10 cellular contexts compared by ENCODE assay signal in the genomic region with DNA sequence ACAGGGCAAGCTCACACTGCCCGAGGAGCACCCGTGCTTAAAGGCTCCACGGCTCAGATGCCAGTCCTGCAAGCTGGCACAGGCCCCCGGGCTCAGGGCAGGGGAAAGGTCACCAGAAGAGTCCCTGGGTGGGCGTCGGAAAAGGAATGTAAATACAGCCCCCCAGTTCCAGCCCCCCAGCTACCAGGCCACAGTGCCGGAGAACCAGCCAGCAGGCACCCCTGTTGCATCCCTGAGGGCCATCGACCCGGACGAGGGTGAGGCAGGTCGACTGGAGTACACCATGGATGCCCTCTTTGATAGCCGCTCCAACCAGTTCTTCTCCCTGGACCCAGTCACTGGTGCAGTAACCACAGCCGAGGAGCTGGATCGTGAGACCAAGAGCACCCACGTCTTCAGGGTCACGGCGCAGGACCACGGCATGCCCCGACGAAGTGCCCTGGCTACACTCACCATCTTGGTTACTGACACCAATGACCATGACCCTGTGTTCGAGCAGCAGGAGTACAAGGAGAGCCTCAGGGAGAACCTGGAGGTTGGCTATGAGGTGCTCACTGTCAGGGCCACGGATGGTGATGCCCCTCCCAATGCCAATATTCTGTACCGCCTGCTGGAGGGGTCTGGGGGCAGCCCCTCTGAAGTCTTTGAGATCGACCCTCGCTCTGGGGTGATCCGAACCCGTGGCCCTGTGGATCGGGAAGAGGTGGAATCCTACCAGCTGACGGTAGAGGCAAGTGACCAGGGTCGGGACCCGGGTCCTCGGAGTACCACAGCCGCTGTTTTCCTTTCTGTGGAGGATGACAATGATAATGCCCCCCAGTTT. TPM values are rescaled to one million over a fixed set of nuclear protein-coding genes. Genes with fewer than 3 reads are reported as not detected.
DNase-seq lines count a peak whose midpoint lies in the region; ATAC-seq and TF ChIP-seq lines count a peak whose summit lies in the region.
"Had no signal": no experiment of that assay in that cellular context is flagged by ENCODE, and none has a peak within 500 bp of the region (broad histone marks: within the 10 kb centered on the region; RNA-seq: fewer than 3 reads in every experiment).

No MANE protein-coding gene starts in this region.

- no peak for TF ChIP-seq CTCF in Loucy (conservative IDR thresholded peaks at IDR 0.05; ENCODE audit: low read length)
- TF ChIP-seq CTCF in endodermal cell (conservative IDR thresholded peaks at IDR 0.05): no peak

- no peak overlapping the region for H4K91ac ChIP-seq in neuronal stem cell (ENCODE audit: low read depth, low read length, poor library complexity)

- peaks cover 13% of the 10 kb centered on the region for H3K4me1 ChIP-seq in CD4-positive, CD25-positive, alpha-beta regulatory T cell (ENCODE audit: control insufficient read depth, insufficient read depth, low read length, poor library complexity, severe bottlenecking)
- H3K4me1 ChIP-seq in Loucy (ENCODE audit: insufficient read depth, low read length, poor library complexity, severe bottlenecking) (peaks cover 5% of the 10 kb centered on the region), endodermal cell (ENCODE audit: control insufficient read depth, insufficient read depth, low read length) (peaks cover 15% of the 10 kb centered on the region), neuronal stem cell (ENCODE audit: control insufficient read depth in 2 of 2, insufficient read depth in 1 of 2, low read depth in 1 of 2, low read length in 2 of 2) (peaks cover 43% of the 10 kb centered on the region in 2 donors)

- 94 to 95% methylated on average over 26 to 33 of the region's 33 CpGs for WGBS in endodermal cell (ENCODE audit: insufficient coverage in 1 of 2, insufficient read length in 1 of 2), 2 experiments
- no CpG with 5 or more reads among the region's 33 CpGs for WGBS in neuronal stem cell (ENCODE audit: extremely low coverage in 2 of 2, insufficient read length in 2 of 2, insufficient replicate concordance in 1 of 2), 2 donors

- peak overlapping the region; percentile 38 for H3K23ac ChIP-seq in neuronal stem cell (ENCODE audit: low read depth, low read length, poor library complexity)

- peak overlapping the region; percentile 80 for H2BK12ac ChIP-seq in neuronal stem cell (ENCODE audit: low read length)

- H3K9me3 Mint-ChIP-seq in CD4-positive, CD25-positive, alpha-beta regulatory T cell: no peaks in the 10 kb centered on the region
- no peaks in the 10 kb centered on the region for H3K9me3 Mint-ChIP-seq in endodermal cell

- no peaks in the 10 kb centered on the region for H3F3A ChIP-seq in Loucy (ENCODE audit: low read depth)

- H3K9me3 ChIP-seq in CD4-positive, CD25-positive, alpha-beta regulatory T cell (ENCODE audit: control insufficient read depth in 2 of 2, low read length in 2 of 2): no peaks in the 10 kb centered on the region
- H3K9me3 ChIP-seq in Loucy (ENCODE audit: insufficient read depth, low read depth, low read length) (no peaks in the 10 kb centered on the region), endodermal cell (ENCODE audit: control insufficient read depth, low read length) (no peaks in the 10 kb centered on the region), neuronal stem cell (replicated peaks in 1 of 2; ENCODE audit: control insufficient read depth in 2 of 2, insufficient read depth in 1 of 2, low read depth in 1 of 2, low read length in 2 of 2) (peaks cover 24 to 30% of the 10 kb centered on the region in 2 donors)

- H3K4ac ChIP-seq in neuronal stem cell (ENCODE audit: low read length): peak overlapping the region; percentile 31

- no peak overlapping the region for H4K8ac ChIP-seq in neuronal stem cell (ENCODE audit: low read depth, low read length)

- peaks cover 2% of the 10 kb centered on the region for H3K27me3 ChIP-seq in CD4-positive, CD25-positive, alpha-beta regulatory T cell (ENCODE audit: control insufficient read depth, insufficient read depth, low read length)
- H3K27me3 ChIP-seq in Loucy (ENCODE audit: insufficient read depth, low read length, poor library complexity, severe bottlenecking) (peaks cover 9% of the 10 kb centered on the region), endodermal cell (ENCODE audit: control insufficient read depth, insufficient read depth, low read length, poor library complexity, severe bottlenecking) (peaks cover 24% of the 10 kb centered on the region), neuronal stem cell (ENCODE audit: control insufficient read depth in 3 of 3, insufficient read depth in 3 of 3, low read depth in 1 of 3, low read length in 3 of 3) (no peaks in the 10 kb centered on the region)

- no peaks in the 10 kb centered on the region for H3K36me3 Mint-ChIP-seq in CD4-positive, CD25-positive, alpha-beta regulatory T cell
- no peaks in the 10 kb centered on the region for H3K36me3 Mint-ChIP-seq in endodermal cell (ENCODE audit: low read depth)

- H3K4me1 Mint-ChIP-seq in CD4-positive, CD25-positive, alpha-beta regulatory T cell: peaks cover 0 to 19% (median 4%) of the 10 kb centered on the region in 4 donors
- peaks cover 16% of the 10 kb centered on the region for H3K4me1 Mint-ChIP-seq in endodermal cell

- H4K20me1 ChIP-seq in Loucy (ENCODE audit: insufficient read depth, low read length, poor library complexity, severe bottlenecking): no peaks in the 10 kb centered on the region

- H3K4me3 ChIP-seq in CD4-positive, CD25-positive, alpha-beta regulatory T cell (ENCODE audit: low read depth, low read length): no peak overlapping the region
- H3K4me3 ChIP-seq in Loucy (ENCODE audit: low read length, poor library complexity, severe bottlenecking) (peak overlapping the region; percentile 65), endodermal cell (ENCODE audit: low read length) (peak overlapping the region; percentile 65), neuronal stem cell (ENCODE audit: low read length in 2 of 2) (peak overlapping the region; percentile 62 to 90)

- H2AK5ac ChIP-seq in neuronal stem cell (ENCODE audit: low read depth, low read length): peak overlapping the region; percentile 93

- DNase-seq in CD4-positive, CD25-positive, alpha-beta regulatory T cell: no peak
- no peak for DNase-seq in endodermal cell
- no peak for DNase-seq in neuronal stem cell (ENCODE audit: low spot score)
- DNase-seq in activated gamma-delta T cell (lab: John Stamatoyannopoulos, UW): no peak
- DNase-seq: stimulated activated naive CD4-positive, alpha-beta T cell treated with Interleukin-2 at 50 U/mL for 16 hours had no signal

- H3K18ac ChIP-seq in neuronal stem cell (ENCODE audit: low read length): peak overlapping the region; percentile 93

- H3K27ac ChIP-seq in CD4-positive, CD25-positive, alpha-beta regulatory T cell (ENCODE audit: insufficient read depth, low read length, poor library complexity, severe bottlenecking): no peak overlapping the region
- no peak overlapping the region for H3K27ac ChIP-seq in endodermal cell (ENCODE audit: low read depth, low read length)
- H3K27ac ChIP-seq in neuronal stem cell (replicated peaks; ENCODE audit: low read length): no peak overlapping the region

- no peak overlapping the region for H3K9ac ChIP-seq in Loucy (ENCODE audit: low read depth, low read length, poor library complexity, severe bottlenecking)
- no peak overlapping the region for H3K9ac ChIP-seq in endodermal cell (ENCODE audit: extremely low read depth, low read length, poor library complexity, severe bottlenecking)
- H3K9ac ChIP-seq in neuronal stem cell (ENCODE audit: low read depth, low read length, poor library complexity): peak overlapping the region; percentile 87

- ATAC-seq in CD4-positive, CD25-positive, alpha-beta regulatory T cell (ENCODE audit: low read depth in 2 of 2): no peak
- ATAC-seq in GM19455 (IDR thresholded peaks at IDR 0.05; ENCODE audit: unreplicated experiment): no peak
- no peak for ATAC-seq in GM19351 (IDR thresholded peaks at IDR 0.05; ENCODE audit: unreplicated experiment)
- no peak for ATAC-seq in GM21737 (IDR thresholded peaks at IDR 0.05; ENCODE audit: unreplicated experiment)

- H3K27ac Mint-ChIP-seq in CD4-positive, CD25-positive, alpha-beta regulatory T cell: no peak overlapping the region
- H3K27ac Mint-ChIP-seq in endodermal cell: no peak overlapping the region

- peak overlapping the region; percentile 59 for H3K14ac ChIP-seq in neuronal stem cell (ENCODE audit: low read length)

- peak overlapping the region; percentile 70 for H2BK15ac ChIP-seq in neuronal stem cell (ENCODE audit: low read length)

- H3K4me3 Mint-ChIP-seq in CD4-positive, CD25-positive, alpha-beta regulatory T cell: peak overlapping the region; percentile 67 to 84 (median 75)
- H3K4me3 Mint-ChIP-seq in endodermal cell: peak overlapping the region; percentile 54

- H3K36me3 ChIP-seq in CD4-positive, CD25-positive, alpha-beta regulatory T cell (ENCODE audit: control insufficient read depth, insufficient read depth, low read length): no peaks in the 10 kb centered on the region
- H3K36me3 ChIP-seq in Loucy (ENCODE audit: insufficient read depth, low read length): no peaks in the 10 kb centered on the region
- no peaks in the 10 kb centered on the region for H3K36me3 ChIP-seq in endodermal cell (ENCODE audit: control insufficient read depth, insufficient read depth, low read length)
- H3K36me3 ChIP-seq in neuronal stem cell (replicated peaks in 1 of 2; ENCODE audit: control insufficient read depth in 2 of 2, insufficient read depth in 2 of 2, low read length in 2 of 2): peaks cover 25 to 42% of the 10 kb centered on the region in 2 donors

- H2BK120ac ChIP-seq in neuronal stem cell (ENCODE audit: low read depth, low read length): no peak overlapping the region

- H3K27me3 Mint-ChIP-seq in CD4-positive, CD25-positive, alpha-beta regulatory T cell: peaks cover 26% of the 10 kb centered on the region
- peaks cover 40% of the 10 kb centered on the region for H3K27me3 Mint-ChIP-seq in endodermal cell (ENCODE audit: insufficient read depth)

- no peaks in the 10 kb centered on the region for H3K79me2 ChIP-seq in Loucy (ENCODE audit: insufficient read depth, low read length)

- H3K79me1 ChIP-seq in neuronal stem cell (ENCODE audit: low read depth, low read length): peaks cover 34% of the 10 kb centered on the region

- H2BK5ac ChIP-seq in neuronal stem cell (ENCODE audit: low read length): peak overlapping the region; percentile 57

- H2AFZ ChIP-seq in Loucy (ENCODE audit: low read length): no peak overlapping the region
- H2AFZ ChIP-seq in neuronal stem cell (ENCODE audit: low read length): no peak overlapping the region

- H3K4me2 ChIP-seq in Loucy (ENCODE audit: low read depth, low read length, poor library complexity, severe bottlenecking) (peak overlapping the region; percentile 58), neuronal stem cell (ENCODE audit: insufficient read depth, low read length, poor library complexity, severe bottlenecking) (peak overlapping the region; percentile 89)

- H3K9me2 ChIP-seq in Loucy (replicated peaks; ENCODE audit: low read depth, low read length): no peaks in the 10 kb centered on the region

RNA-seq across cellular contexts. Expression of a gene that starts 1.3 kb away (rescaled TPM):
- total RNA-seq in CD4-positive, CD25-positive, alpha-beta regulatory T cell: 2.5 TPM
- polyA plus RNA-seq in CD4-positive, CD25-positive, alpha-beta regulatory T cell: under 1 TPM; 0.02 to 0.24 (median 0.11) TPM
- 10 to 100 TPM; 16.1 to 20.2 TPM for total RNA-seq in endodermal cell
- polyA plus RNA-seq in endodermal cell (2013, experiment 1 of 2): 72.5 TPM
- 63.1 TPM for polyA plus RNA-seq in endodermal cell (2013, experiment 2 of 2)
- polyA plus RNA-seq in neuronal stem cell (2013, experiment 1 of 2): 40.0 TPM
- 41.0 TPM for polyA plus RNA-seq in neuronal stem cell (2013, experiment 2 of 2)

RNA-seq across cellular contexts. Expression of a gene that starts 32.3 kb away (rescaled TPM):
- 0.74 TPM for total RNA-seq in CD4-positive, CD25-positive, alpha-beta regulatory T cell
- polyA plus RNA-seq in CD4-positive, CD25-positive, alpha-beta regulatory T cell: 1 to 10 TPM in 1 of 4 donors, under 1 TPM in 3; 0.14 to 1.0 (median 0.38) TPM
- 10 to 100 TPM; 38.5 to 72.7 TPM for total RNA-seq in endodermal cell
- polyA plus RNA-seq in endodermal cell (2013, experiment 1 of 2): 91.5 TPM
- polyA plus RNA-seq in endodermal cell (2013, experiment 2 of 2): 92.2 TPM
- 118 TPM for polyA plus RNA-seq in neuronal stem cell (2013, experiment 1 of 2)
- polyA plus RNA-seq in neuronal stem cell (2013, experiment 2 of 2): 115 TPM

RNA-seq across cellular contexts. Expression of a gene that starts 36.9 kb away (rescaled TPM):
- total RNA-seq in CD4-positive, CD25-positive, alpha-beta regulatory T cell: 117 TPM
- polyA plus RNA-seq in CD4-positive, CD25-positive, alpha-beta regulatory T cell: 100 to 1,000 TPM; 156 to 173 (median 170) TPM
- total RNA-seq in endodermal cell: 100 to 1,000 TPM; 100 to 101 TPM
- polyA plus RNA-seq in endodermal cell (2013, experiment 1 of 2): 159 TPM
- polyA plus RNA-seq in endodermal cell (2013, experiment 2 of 2): 128 TPM
- polyA plus RNA-seq in neuronal stem cell (2013, experiment 1 of 2): 110 TPM
- polyA plus RNA-seq in neuronal stem cell (2013, experiment 2 of 2): 109 TPM

RNA-seq across cellular contexts. Expression of a gene that starts 56.1 kb away (rescaled TPM):
- not detected for total RNA-seq in CD4-positive, CD25-positive, alpha-beta regulatory T cell
- polyA plus RNA-seq in CD4-positive, CD25-positive, alpha-beta regulatory T cell: not detected
- total RNA-seq in endodermal cell: not detected
- not detected for polyA plus RNA-seq in endodermal cell (2013, experiment 1 of 2)
- polyA plus RNA-seq in endodermal cell (2013, experiment 2 of 2): not detected
- polyA plus RNA-seq in neuronal stem cell (2013, experiment 1 of 2): 0.13 TPM
- polyA plus RNA-seq in neuronal stem cell (2013, experiment 2 of 2): 0.29 TPM
- total RNA-seq: dermis microvascular lymphatic vessel endothelial cell had no signal

Comparison
In these comparisons a context has a peak if more than half of its experiments do, and no peak if none do; other contexts are left out.
1. RNA of a gene that starts 32.3 kb away (total RNA-seq): 38.5 to 72.7 TPM in endodermal cell; 0.74 TPM in CD4-positive, CD25-positive, alpha-beta regulatory T cell (single experiment); every median in the first group is over 10 times any median in the second.